In genomic region chr11:22539851-22540376, GRCh38 we compare ENCODE assay signal across 9 cellular contexts.
DNase-seq lines count a peak whose midpoint lies in the region; ATAC-seq and TF ChIP-seq lines count a peak whose summit lies in the region.
"Had no signal": no experiment of that assay in that cellular context is flagged by ENCODE, and none has a peak within 500 bp of the region (broad histone marks: within the 10 kb centered on the region; RNA-seq: fewer than 3 reads in every experiment).

No MANE protein-coding gene starts in this region.

- TF ChIP-seq POLR2A in body of pancreas (IDR thresholded peaks at IDR 0.05), result no peak

- intact Hi-C loops in body of pancreas (cut with DNase I), result loop anchor here (10.0 kb wide), 1 partner anchor 195 kb away; no protein-coding TSS in a partner anchor
- intact Hi-C loops in activated CD4-positive, alpha-beta memory T cell treated with anti-CD3 and anti-CD28 coated beads for 36 hours (cut with micrococcal nuclease), result no loop called here

- no peaks in the 10 kb centered on the region for H3K36me3 ChIP-seq in body of pancreas (replicated peaks in 1 of 2; ENCODE audit: insufficient read depth in 1 of 2, low read depth in 2 of 2)

- H3K27me3 Mint-ChIP-seq in nephron progenitor cell (ENCODE audit: low read depth, poor library complexity), result no peaks in the 10 kb centered on the region
- H3K27me3 Mint-ChIP-seq in activated CD4-positive, alpha-beta memory T cell treated with anti-CD3 and anti-CD28 coated beads for 36 hours, result peaks cover 9% of the 10 kb centered on the region
- H3K27me3 Mint-ChIP-seq in natural killer cell treated with Interleukin-12 subunit alpha and Interleukin-12 subunit beta and Interleukin-15 and Interleukin-18, amount 100 ng/mL, for 72 hours, result peaks cover 5 to 12% of the 10 kb centered on the region in 2 donors

- TF ChIP-seq CTCF in body of pancreas (IDR thresholded peaks at IDR 0.05) (peak; percentile 52 to 75 (median 61)), nephron progenitor cell (IDR thresholded peaks at IDR 0.05) (peak; percentile 58)

- no peaks in the 10 kb centered on the region for H3K4me1 ChIP-seq in body of pancreas

- no peaks in the 10 kb centered on the region for H3K9me3 Mint-ChIP-seq in nephron progenitor cell
- H3K9me3 Mint-ChIP-seq in activated CD4-positive, alpha-beta memory T cell treated with anti-CD3 and anti-CD28 coated beads for 36 hours, result no peaks in the 10 kb centered on the region
- peaks cover 2% of the 10 kb centered on the region for H3K9me3 Mint-ChIP-seq in natural killer cell treated with Interleukin-12 subunit alpha and Interleukin-12 subunit beta and Interleukin-15 and Interleukin-18, amount 100 ng/mL, for 72 hours

- POLR2A ChIA-PET in activated CD4-positive, alpha-beta memory T cell treated with anti-CD3 and anti-CD28 coated beads for 36 hours (lab: Charles Lee), result no interaction called here

- H3K27me3 ChIP-seq in body of pancreas, result no peaks in the 10 kb centered on the region

- no peaks in the 10 kb centered on the region for H3K4me1 Mint-ChIP-seq in nephron progenitor cell
- no peaks in the 10 kb centered on the region for H3K4me1 Mint-ChIP-seq in activated CD4-positive, alpha-beta memory T cell treated with anti-CD3 and anti-CD28 coated beads for 36 hours (ENCODE audit: low read depth)
- H3K4me1 Mint-ChIP-seq in natural killer cell treated with Interleukin-12 subunit alpha and Interleukin-12 subunit beta and Interleukin-15 and Interleukin-18, amount 100 ng/mL, for 72 hours (ENCODE audit: low read depth in 2 of 2), result no peaks in the 10 kb centered on the region

- no peak overlapping the region for H3K4me3 Mint-ChIP-seq in nephron progenitor cell
- H3K4me3 Mint-ChIP-seq in activated CD4-positive, alpha-beta memory T cell treated with anti-CD3 and anti-CD28 coated beads for 36 hours, result no peak overlapping the region
- no peak overlapping the region for H3K4me3 Mint-ChIP-seq in natural killer cell treated with Interleukin-12 subunit alpha and Interleukin-12 subunit beta and Interleukin-15 and Interleukin-18, amount 100 ng/mL, for 72 hours

- no peak overlapping the region for H3K4me3 ChIP-seq in body of pancreas

- peak; percentile 71 for ATAC-seq in body of pancreas
- no peak for ATAC-seq in natural killer cell treated with Interleukin-12 subunit alpha and Interleukin-12 subunit beta and Interleukin-15 and Interleukin-18, amount 100 ng/mL, for 72 hours

- no peaks in the 10 kb centered on the region for H3K9me3 ChIP-seq in body of pancreas

- no peak overlapping the region for H3K27ac ChIP-seq in body of pancreas
- H3K27ac ChIP-seq: epithelial cell of prostate had no signal

- no peaks in the 10 kb centered on the region for H3K36me3 Mint-ChIP-seq in nephron progenitor cell (ENCODE audit: low read depth)
- H3K36me3 Mint-ChIP-seq in activated CD4-positive, alpha-beta memory T cell treated with anti-CD3 and anti-CD28 coated beads for 36 hours, result no peaks in the 10 kb centered on the region
- H3K36me3 Mint-ChIP-seq in natural killer cell treated with Interleukin-12 subunit alpha and Interleukin-12 subunit beta and Interleukin-15 and Interleukin-18, amount 100 ng/mL, for 72 hours, result no peaks in the 10 kb centered on the region

- H3K27ac Mint-ChIP-seq in nephron progenitor cell, result no peak overlapping the region
- H3K27ac Mint-ChIP-seq in activated CD4-positive, alpha-beta memory T cell treated with anti-CD3 and anti-CD28 coated beads for 36 hours, result no peak overlapping the region
- no peak overlapping the region for H3K27ac Mint-ChIP-seq in natural killer cell treated with Interleukin-12 subunit alpha and Interleukin-12 subunit beta and Interleukin-15 and Interleukin-18, amount 100 ng/mL, for 72 hours

- peak; percentile 4 for DNase-seq in ELR (ENCODE audit: low read depth)
- DNase-seq in M059J (ENCODE audit: low read depth), result peak; percentile 44
- DNase-seq in body of pancreas, result peak in 2 of 4 donors; percentile 7 to 22
- no peak for DNase-seq in nephron progenitor cell
- no peak for DNase-seq in activated CD4-positive, alpha-beta memory T cell treated with anti-CD3 and anti-CD28 coated beads for 36 hours
- no peak for DNase-seq in EL
- DNase-seq in natural killer cell treated with Interleukin-12 subunit alpha and Interleukin-12 subunit beta and Interleukin-15 and Interleukin-18, amount 100 ng/mL, for 72 hours (ENCODE audit: low spot score), result no peak
- no peak for DNase-seq in C1 segment of cervical spinal cord (lab: John Stamatoyannopoulos, UW)

- CTCF ChIA-PET in activated CD4-positive, alpha-beta memory T cell treated with anti-CD3 and anti-CD28 coated beads for 36 hours (lab: Charles Lee), result interaction anchor here (1.1 kb wide), 1 partner anchor 27 kb away, joined by 3 read pairs; no protein-coding TSS in a partner anchor

Comparison
In these comparisons a context has a peak if more than half of its experiments do, and no peak if none do; other contexts are left out.
1. DNase-seq: peak in ELR (single experiment) and M059J (single experiment); none in nephron progenitor cell (single experiment), activated CD4-positive, alpha-beta memory T cell treated with anti-CD3 and anti-CD28 coated beads for 36 hours (single experiment), EL (single experiment), natural killer cell treated with Interleukin-12 subunit alpha and Interleukin-12 subunit beta and Interleukin-15 and Interleukin-18, amount 100 ng/mL, for 72 hours (single experiment) and C1 segment of cervical spinal cord (0 of 14).